Comparison of ENCODE assay signal across 8 cellular contexts in the genomic region with DNA sequence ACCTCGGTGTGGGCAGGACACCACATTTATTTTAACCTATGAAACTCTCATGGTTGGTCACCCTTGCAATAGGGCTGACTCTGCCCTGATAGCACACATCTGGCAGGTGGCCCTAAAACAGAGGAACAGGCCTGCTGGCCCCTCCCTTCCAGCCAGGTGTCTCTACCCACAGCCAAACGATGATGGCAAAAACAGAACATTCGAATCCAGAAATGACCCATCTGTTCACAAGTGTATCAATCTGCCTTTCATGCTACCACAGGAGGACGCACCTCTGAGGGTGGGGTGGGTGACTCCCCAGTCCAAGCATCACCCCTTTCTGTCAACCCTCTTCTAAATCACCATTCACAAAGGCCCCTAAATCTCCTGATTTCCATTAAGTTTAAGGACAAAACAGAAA.
DNase-seq lines count a peak whose midpoint lies in the region; ATAC-seq and TF ChIP-seq lines count a peak whose summit lies in the region.

No MANE protein-coding gene starts in this region.

- ATAC-seq in HG02610 (IDR thresholded peaks at IDR 0.05; ENCODE audit: unreplicated experiment) = peak; percentile 52

- H3K9me3 Mint-ChIP-seq in activated CD4-positive, alpha-beta T cell treated with anti-CD3 and anti-CD28 coated beads, Interleukin-2, amount 10 ng/mL, durations not matched to agents 24 days and 14 days = no peaks in the 10 kb centered on the region

- peak overlapping the region; percentile 85 for H3K4me3 Mint-ChIP-seq in activated CD4-positive, alpha-beta T cell treated with anti-CD3 and anti-CD28 coated beads, Interleukin-2, amount 10 ng/mL, durations not matched to agents 24 days and 14 days

- H3K27me3 Mint-ChIP-seq in activated CD4-positive, alpha-beta T cell treated with anti-CD3 and anti-CD28 coated beads, Interleukin-2, amount 10 ng/mL, durations not matched to agents 24 days and 14 days = no peaks in the 10 kb centered on the region

- peak overlapping the region; percentile 98 for H3K27ac Mint-ChIP-seq in activated CD4-positive, alpha-beta T cell treated with anti-CD3 and anti-CD28 coated beads, Interleukin-2, amount 10 ng/mL, durations not matched to agents 24 days and 14 days

- intact Hi-C loops in activated CD4-positive, alpha-beta T cell treated with anti-CD3 and anti-CD28 coated beads, Interleukin-2, amount 10 ng/mL, durations not matched to agents 24 days and 14 days (cut with micrococcal nuclease) = loop anchor here (5.0 kb wide), 1 partner anchor 297 kb away; no protein-coding TSS in a partner anchor

- TF ChIP-seq POLR2A in Raji (IDR thresholded peaks at IDR 0.05; ENCODE audit: insufficient read depth, low read depth, low read length) = peak; percentile 62

- DNase-seq in activated CD4-positive, alpha-beta T cell treated with anti-CD3 and anti-CD28 coated beads, Interleukin-2, amount 10 ng/mL, durations not matched to agents 24 days and 14 days = no peak
- no peak for DNase-seq in activated CD4-positive, alpha-beta T cell treated with anti-CD3 and anti-CD28 coated beads, Interleukin-2, amount 50 U/mL, for 4 hours
- peak; percentile 54 for DNase-seq in stimulated activated CD8-positive, alpha-beta memory T cell treated with anti-CD3 and anti-CD28 coated beads, Interleukin-4, amount 100 ng/mL, for 48 hours
- DNase-seq in CD1c-positive myeloid dendritic cell (ENCODE audit: extremely low spot score) (no peak), GOT3 (lab: John Stamatoyannopoulos, UW) (no peak), SIG-M5 (lab: John Stamatoyannopoulos, UW) (no peak)

- H3K36me3 Mint-ChIP-seq in activated CD4-positive, alpha-beta T cell treated with anti-CD3 and anti-CD28 coated beads, Interleukin-2, amount 10 ng/mL, durations not matched to agents 24 days and 14 days (ENCODE audit: low read depth) = peaks cover 91% of the 10 kb centered on the region

- H3K4me1 Mint-ChIP-seq in activated CD4-positive, alpha-beta T cell treated with anti-CD3 and anti-CD28 coated beads, Interleukin-2, amount 10 ng/mL, durations not matched to agents 24 days and 14 days = peaks cover 95% of the 10 kb centered on the region
